ENCODE assay signal across 8 cellular contexts in the genomic region with DNA sequence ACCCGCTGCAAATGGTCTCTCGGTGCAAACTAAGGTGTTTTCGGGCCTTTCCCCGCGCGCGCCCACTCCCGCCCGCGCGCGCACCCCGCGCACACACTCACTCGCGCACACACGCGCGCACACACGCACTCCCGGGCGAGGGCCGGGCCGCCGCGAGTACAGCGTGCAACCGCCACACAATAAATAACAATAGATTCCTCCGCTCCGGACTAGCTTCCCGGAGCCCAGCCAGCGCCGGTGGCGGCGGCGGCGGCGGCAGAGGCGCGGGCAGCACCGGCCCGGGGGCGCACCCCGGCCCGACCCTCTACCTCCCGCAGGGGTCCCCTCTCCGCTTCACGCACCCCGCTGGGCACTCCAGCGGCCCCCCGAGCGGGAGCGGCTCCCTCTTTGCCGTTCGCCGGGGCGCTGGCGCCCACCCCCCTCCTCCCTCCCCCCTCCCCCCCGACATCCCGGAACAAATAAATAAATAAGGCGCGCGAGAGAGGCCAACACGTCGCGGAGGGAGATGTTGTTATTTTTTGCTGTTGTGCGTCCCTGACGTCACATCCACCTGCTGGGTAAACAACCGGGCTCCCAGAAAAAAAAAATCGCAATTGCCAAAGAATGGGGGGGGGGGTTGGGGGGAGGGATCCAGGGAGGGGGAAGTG. TPM values are rescaled to one million over a fixed set of nuclear protein-coding genes. Genes with fewer than 3 reads are reported as not detected.
DNase-seq lines count a peak whose midpoint lies in the region; ATAC-seq and TF ChIP-seq lines count a peak whose summit lies in the region.

FOXP1 (minus strand) TSS at position 160 of the 647 bp plus-strand sequence. CDS start 385,347 bp downstream, outside the sequence.

- H2BK120ac ChIP-seq in H9 (ENCODE audit: low read depth, low read length, poor library complexity, severe bottlenecking), result no peak within 1 kb of the TSS

- peak within 1 kb of the TSS; percentile 78 for H3K18ac ChIP-seq in H9 (ENCODE audit: insufficient read length, low read depth, low read length)

- CTCF ChIA-PET in CD4-positive, alpha-beta memory T cell (lab: Charles Lee; ENCODE audit: partially characterized antibody), result interaction anchor here (0.6 to 2.5 kb wide), 4 partner anchors 386 to 1036 kb away, joined by 3 to 28 read pairs (median 4); no protein-coding TSS in a partner anchor

- no peaks in the 10 kb centered on the region for H3K27me3 Mint-ChIP-seq in CD4-positive, alpha-beta memory T cell
- peaks cover 37% of the 10 kb centered on the region for H3K27me3 Mint-ChIP-seq in H9 (ENCODE audit: low read depth)

- peak; percentile 69 to 80 (median 75) for DNase-seq in CD4-positive, alpha-beta memory T cell
- peak; percentile 76 for DNase-seq in H9
- DNase-seq in NCI-H345 treated with DMSO at 0.1 percent for 48 hours (lab: John Stamatoyannopoulos, UW; ENCODE audit: unreplicated experiment), result peak; percentile 50
- peak; percentile 69 to 72 for DNase-seq in activated CD4-positive, alpha-beta T cell treated with anti-CD3 and anti-CD28 coated beads for 4 hours
- DNase-seq in kidney glomerular epithelial cell (lab: John Stamatoyannopoulos, UW), result peak; percentile 39
- peak; percentile 53 to 59 (median 57) for DNase-seq in stimulated activated CD4-positive, alpha-beta T cell treated with anti-CD3 and anti-CD28 coated beads, Interleukin-12 subunit alpha, Interleukin-12 subunit beta, amount 100 ng/mL, for 48 hours (ENCODE audit: low read depth in 2 of 3, low spot score in 1 of 3)

- H3K4me1 Mint-ChIP-seq in CD4-positive, alpha-beta memory T cell, result peaks cover 14 to 53% (median 20%) of the 10 kb centered on the region in 4 donors
- H3K4me1 Mint-ChIP-seq in H9, result peaks cover 22 to 26% of the 10 kb centered on the region in 2 experiments

- POLR2A ChIA-PET in CD4-positive, alpha-beta memory T cell (lab: Charles Lee; ENCODE audit: partially characterized antibody), result interaction anchor here (0.9 to 3.9 kb wide), 6 partner anchors 10 to 864 kb away, joined by 3 to 18 read pairs (median 4); no protein-coding TSS in a partner anchor

- peak within 1 kb of the TSS; percentile 91 to 96 (median 94) for H3K4me3 Mint-ChIP-seq in CD4-positive, alpha-beta memory T cell
- peak within 1 kb of the TSS; percentile 78 to 94 for H3K4me3 Mint-ChIP-seq in H9

- WGBS in H9 (ENCODE audit: extremely low coverage, insufficient read length, low lambda C conversion rate), result no CpG with 5 or more reads among the region's 70 CpGs

- H2AK5ac ChIP-seq in H9 (ENCODE audit: insufficient read length, low read length), result no peak within 1 kb of the TSS

- peak within 1 kb of the TSS; percentile 94 to 98 (median 97) for H3K27ac Mint-ChIP-seq in CD4-positive, alpha-beta memory T cell
- peak within 1 kb of the TSS; percentile 27 to 93 (median 86); a peak in 6 of 7 replicates for H3K27ac Mint-ChIP-seq in H9

- no peak within 1 kb of the TSS for H2BK20ac ChIP-seq in H9 (ENCODE audit: low read depth, low read length, poor library complexity, severe bottlenecking)

- H3K23ac ChIP-seq in H9 (ENCODE audit: insufficient read length, low read depth, low read length), result no peak within 1 kb of the TSS

- peaks cover 27% of the 10 kb centered on the region for H3K4me1 ChIP-seq in CD4-positive, alpha-beta memory T cell (ENCODE audit: insufficient read depth, low read length)
- H3K4me1 ChIP-seq in H9 (ENCODE audit: insufficient read depth, low read length), result 0 out of 2 replicates have a peak, but pooled peaks cover 2% of the 10 kb centered on the region

- no peaks in the 10 kb centered on the region for H3K36me3 ChIP-seq in CD4-positive, alpha-beta memory T cell (ENCODE audit: insufficient read depth, low read length)

- intact Hi-C loops in CD4-positive, alpha-beta memory T cell (cut with micrococcal nuclease), result loop anchor here (1.0 to 10.0 kb wide), 9 partner anchors 69 to 861 kb away; partner anchors contain the start of gene RYBP

- no peaks in the 10 kb centered on the region for H3K79me1 ChIP-seq in H9 (ENCODE audit: insufficient read depth, low read depth, low read length, poor library complexity, severe bottlenecking)

- H3K4me3 ChIP-seq in CD4-positive, alpha-beta memory T cell (ENCODE audit: low read length in 2 of 2), result peak within 1 kb of the TSS; percentile 47 to 65

- no peaks in the 10 kb centered on the region for H3K27me3 ChIP-seq in CD4-positive, alpha-beta memory T cell (ENCODE audit: insufficient read depth, low read length)
- H3K27me3 ChIP-seq in H9 (ENCODE audit: insufficient read depth, low read length), result peaks cover 9% of the 10 kb centered on the region; the same call in 1 of the 2 replicates

- peak within 1 kb of the TSS; percentile 94 for H3K14ac ChIP-seq in H9 (ENCODE audit: insufficient read depth, low read length)

- H3K9me3 Mint-ChIP-seq in CD4-positive, alpha-beta memory T cell, result no peaks in the 10 kb centered on the region
- no peaks in the 10 kb centered on the region for H3K9me3 Mint-ChIP-seq in H9

- no peak for ATAC-seq in GM21381 (IDR thresholded peaks at IDR 0.05; ENCODE audit: unreplicated experiment)

- no peak within 1 kb of the TSS for H4K91ac ChIP-seq in H9 (ENCODE audit: insufficient read length, low read depth, low read length)

- no peak within 1 kb of the TSS for H4K5ac ChIP-seq in H9 (ENCODE audit: insufficient read length, low read depth, low read length)

- H2BK5ac ChIP-seq in H9 (ENCODE audit: insufficient read length, low read length), result peak within 1 kb of the TSS; percentile 27

- H3K79me2 ChIP-seq in H9 (ENCODE audit: insufficient read depth, low read length), result no peaks in the 10 kb centered on the region

- no peak within 1 kb of the TSS for H3T11ph ChIP-seq in H9 (ENCODE audit: low read length)

- no peak within 1 kb of the TSS for H2BK15ac ChIP-seq in H9 (ENCODE audit: low read depth, low read length)

- no peaks in the 10 kb centered on the region for H3K9me3 ChIP-seq in CD4-positive, alpha-beta memory T cell (ENCODE audit: control insufficient read depth in 1 of 2, low read length in 2 of 2)
- H3K9me3 ChIP-seq in H9 (ENCODE audit: control insufficient read depth, low read depth, low read length), result no peaks in the 10 kb centered on the region

- H2BK12ac ChIP-seq in H9 (ENCODE audit: insufficient read length, low read depth, low read length), result no peak within 1 kb of the TSS

- H3K4me2 ChIP-seq in H9 (ENCODE audit: insufficient read depth, insufficient read length, low read length), result peak within 1 kb of the TSS; percentile 96

- TF ChIP-seq CTCF in H9 (conservative IDR thresholded peaks at IDR 0.05), result no peak

- no peaks in the 10 kb centered on the region for H4K20me1 ChIP-seq in H9 (ENCODE audit: control insufficient read depth, insufficient read depth, insufficient read length)

- no peak within 1 kb of the TSS for H3K56ac ChIP-seq in H9 (ENCODE audit: insufficient read length, low read depth, low read length)

- peaks cover 29% of the 10 kb centered on the region for H3K23me2 ChIP-seq in H9 (ENCODE audit: insufficient read length, low read depth, low read length, poor library complexity, severe bottlenecking)

- peak within 1 kb of the TSS; percentile 78 for H3K9ac ChIP-seq in H9 (ENCODE audit: extremely low read depth, insufficient read length, low read length)

- no peak within 1 kb of the TSS for H3K4ac ChIP-seq in H9 (ENCODE audit: low read depth, low read length)

- peak within 1 kb of the TSS; percentile 64 for H3K27ac ChIP-seq in CD4-positive, alpha-beta memory T cell (ENCODE audit: low read depth, low read length)
- H3K27ac ChIP-seq in H9 (ENCODE audit: insufficient read length, low read depth, low read length) (peak within 1 kb of the TSS; percentile 75), cingulate gyrus (ENCODE audit: low read depth, low read length) (peak within 1 kb of the TSS; percentile 99)

- no peak within 1 kb of the TSS for H4K8ac ChIP-seq in H9 (replicated peaks; ENCODE audit: insufficient read length, low read depth, low read length)

- peak within 1 kb of the TSS; percentile 58 for H2AFZ ChIP-seq in H9 (ENCODE audit: low read length)

- peaks cover 0 to 18% of the 10 kb centered on the region in 2 donors for H3K36me3 Mint-ChIP-seq in CD4-positive, alpha-beta memory T cell
- no peaks in the 10 kb centered on the region for H3K36me3 Mint-ChIP-seq in H9 (ENCODE audit: insufficient read depth in 1 of 3, low read depth in 3 of 3)

RNA-seq across cellular contexts. Expression of gene FOXP1, which starts in this region (rescaled TPM):
- 100 to 1,000 TPM; 290 to 348 TPM for total RNA-seq in CD4-positive, alpha-beta memory T cell
- 100 to 1,000 TPM; 189 to 267 TPM for polyA plus RNA-seq in CD4-positive, alpha-beta memory T cell
- total RNA-seq in H9 (2021), result 71.3 and 75.3 TPM in 2 replicates
